1 cellular context compared by ENCODE assay signal in genomic region chr10:93541402-93542357, GRCh38.
TF ChIP-seq lines count a peak whose summit lies in the region.

No MANE protein-coding gene starts in this region.

TF ChIP-seq in H1, 55 proteins besides CTCF, POLR2A, EP300 and RAD21:
- TF ChIP-seq MAX (IDR thresholded peaks at IDR 0.05) (0 out of 2 replicates have a peak, but pooled peaks have one; percentile 20), POU5F1 (IDR thresholded peaks at IDR 0.05; ENCODE audit: low read depth, low read length) (no peak), JUND (IDR thresholded peaks at IDR 0.05; ENCODE audit: low read length) (peak; percentile 56; the same call in 1 of the 2 replicates), SRF (IDR thresholded peaks at IDR 0.05; ENCODE audit: low read depth, low read length) (no peak), CHD2 (IDR thresholded peaks at IDR 0.05; ENCODE audit: low read length) (no peak), ZNF274 (IDR thresholded peaks at IDR 0.05; ENCODE audit: borderline replicate concordance, extremely low read depth, low read length) (no peak), RFX5 (IDR thresholded peaks at IDR 0.05; ENCODE audit: borderline replicate concordance, low read depth, low read length) (no peak), BACH1 (IDR thresholded peaks at IDR 0.05; ENCODE audit: low read length) (no peak), TCF12 (IDR thresholded peaks at IDR 0.05; ENCODE audit: low read depth, low read length) (no peak)
